In the genomic region with DNA sequence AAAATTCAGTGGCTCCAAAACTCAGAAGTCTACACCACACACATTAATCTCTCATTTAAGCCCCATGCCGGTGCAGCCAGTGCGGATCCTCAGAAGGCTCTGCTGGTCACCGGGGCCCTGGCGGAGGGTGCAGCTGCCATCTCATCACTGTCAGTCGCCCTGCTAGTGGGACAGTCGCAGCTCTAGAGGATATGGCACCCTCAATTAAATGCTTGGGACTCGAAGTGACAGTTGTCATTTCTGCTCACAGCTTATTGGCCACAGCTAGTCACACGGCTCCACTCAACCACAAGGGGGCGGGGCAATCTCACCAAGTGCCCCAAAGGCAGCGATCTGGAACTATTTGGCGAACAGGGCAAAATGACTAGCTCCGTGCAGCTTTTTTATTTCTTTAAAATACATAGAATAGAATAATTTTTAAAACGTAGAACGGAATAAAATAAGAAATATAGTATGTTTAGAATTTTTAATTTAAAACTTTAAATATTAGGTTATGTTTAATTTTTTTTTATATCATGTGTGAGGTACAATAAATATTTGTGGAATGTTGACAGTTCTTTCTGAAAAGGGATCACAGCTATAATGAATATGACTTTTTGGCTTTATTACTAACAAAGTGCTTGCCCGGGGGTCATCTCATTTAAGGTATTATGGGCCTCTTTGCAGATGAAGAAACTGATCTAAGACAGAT, we compare ENCODE assay signal across 8 cellular contexts. TPM values are rescaled to one million over a fixed set of nuclear protein-coding genes. Genes with fewer than 3 reads are reported as not detected.
DNase-seq lines count a peak whose midpoint lies in the region; ATAC-seq and TF ChIP-seq lines count a peak whose summit lies in the region.

No MANE protein-coding gene starts in this region.

- H3K4me3 ChIP-seq in AG04450 (ENCODE audit: low read depth, low read length) (no peak overlapping the region), LNCaP clone FGC (ENCODE audit: low read depth, low read length) (no peak overlapping the region), fibroblast of villous mesenchyme (ENCODE audit: low read depth, low read length) (peak overlapping the region; percentile 35), testis (no peak overlapping the region)

- ATAC-seq in GM18868 (IDR thresholded peaks at IDR 0.05; ENCODE audit: unreplicated experiment) = peak; percentile 77

- TF ChIP-seq CTCF in AG04450 (IDR thresholded peaks at IDR 0.05; ENCODE audit: low read depth, low read length) (peak; percentile 69), LNCaP clone FGC (IDR thresholded peaks at IDR 0.05; ENCODE audit: control insufficient read depth, extremely low read depth, insufficient read depth) (peak; percentile 43), fibroblast of villous mesenchyme (IDR thresholded peaks at IDR 0.05; ENCODE audit: insufficient read depth, low read depth, low read length) (peak; percentile 71), testis (IDR thresholded peaks at IDR 0.05) (peak; percentile 70 to 78 (median 77))

- no peaks in the 10 kb centered on the region for H3K36me3 ChIP-seq in testis (ENCODE audit: low read depth, missing control alignments)

- no peak overlapping the region for H3K27ac ChIP-seq in AG04450 (ENCODE audit: low read depth, low read length)
- H3K27ac ChIP-seq in testis = no peak overlapping the region

- POLR2A ChIA-PET in AG04450 (lab: Yijun Ruan, JAX) = interaction anchor here (0.6 kb wide), 1 partner anchor 360 kb away, joined by 3 read pairs; no protein-coding TSS in a partner anchor

- CTCF ChIA-PET in AG04450 (lab: Charles Lee) = interaction anchor here (0.5 to 5.0 kb wide), 32 partner anchors 11 to 1504 kb away, joined by 3 to 74 read pairs (median 4); a partner anchor contains a TSS

- H3K9me3 ChIP-seq in AG04450 (ENCODE audit: control insufficient read depth, insufficient read depth, low read length) = no peaks in the 10 kb centered on the region
- no peaks in the 10 kb centered on the region for H3K9me3 ChIP-seq in testis

- intact Hi-C loops in testis (cut with DNase I; ENCODE audit: low total_unique reads) = loop anchor here (2.0 kb wide), 1 partner anchor 192 kb away; a partner anchor contains a TSS

- peaks cover 25% of the 10 kb centered on the region for H3K27me3 ChIP-seq in AG04450 (ENCODE audit: control insufficient read depth, insufficient read depth, low read length)
- H3K27me3 ChIP-seq in testis = no peaks in the 10 kb centered on the region

- WGBS in testis, 2 donors = 25% methylated on average over 15 of the region's 15 CpGs

- H3K4me1 ChIP-seq in testis = peaks cover 16% of the 10 kb centered on the region

- no peak for TF ChIP-seq POLR2A in testis (IDR thresholded peaks at IDR 0.05)

- DNase-seq in AG04450 (ENCODE audit: low read depth, low spot score) = no peak
- peak; percentile 23 for DNase-seq in LNCaP clone FGC (ENCODE audit: low read depth)
- peak; percentile 88 for DNase-seq in SIG-M5 treated with dmso at 0.1 percent for 504 hours (lab: John Stamatoyannopoulos, UW; ENCODE audit: unreplicated experiment)
- peak; percentile 79 for DNase-seq in activated T-helper 9 cell treated with anti-CD3 and anti-CD28 coated beads, Interleukin-2, amount 50 U/mL, for 16 hours (ENCODE audit: low read depth)
- DNase-seq in fibroblast of villous mesenchyme (ENCODE audit: low read depth) = peak; percentile 72
- DNase-seq in occipital lobe (lab: John Stamatoyannopoulos, UW) = peak; percentile 45
- DNase-seq in testis = peak; percentile 93

RNA-seq across cellular contexts. Expression of a gene that starts 8.0 kb away (rescaled TPM):
- polyA plus RNA-seq in AG04450 (2011; rRNA removed) = 16.9 TPM in 2 replicates
- polyA minus RNA-seq in AG04450 (2011; rRNA and poly(A)+ RNA removed) = 12.7 and 17.1 TPM in 2 replicates
- 3.9 and 5.2 TPM in 2 replicates for total RNA-seq in fibroblast of villous mesenchyme
- 8.6 TPM for total RNA-seq in occipital lobe
- total RNA-seq in testis = 10 to 100 TPM; 12.8 to 21.1 TPM
- 14.8 TPM for polyA plus RNA-seq in testis (ENCODE audit: insufficient read depth, low read depth, low replicate concordance)
